In the genomic region with DNA sequence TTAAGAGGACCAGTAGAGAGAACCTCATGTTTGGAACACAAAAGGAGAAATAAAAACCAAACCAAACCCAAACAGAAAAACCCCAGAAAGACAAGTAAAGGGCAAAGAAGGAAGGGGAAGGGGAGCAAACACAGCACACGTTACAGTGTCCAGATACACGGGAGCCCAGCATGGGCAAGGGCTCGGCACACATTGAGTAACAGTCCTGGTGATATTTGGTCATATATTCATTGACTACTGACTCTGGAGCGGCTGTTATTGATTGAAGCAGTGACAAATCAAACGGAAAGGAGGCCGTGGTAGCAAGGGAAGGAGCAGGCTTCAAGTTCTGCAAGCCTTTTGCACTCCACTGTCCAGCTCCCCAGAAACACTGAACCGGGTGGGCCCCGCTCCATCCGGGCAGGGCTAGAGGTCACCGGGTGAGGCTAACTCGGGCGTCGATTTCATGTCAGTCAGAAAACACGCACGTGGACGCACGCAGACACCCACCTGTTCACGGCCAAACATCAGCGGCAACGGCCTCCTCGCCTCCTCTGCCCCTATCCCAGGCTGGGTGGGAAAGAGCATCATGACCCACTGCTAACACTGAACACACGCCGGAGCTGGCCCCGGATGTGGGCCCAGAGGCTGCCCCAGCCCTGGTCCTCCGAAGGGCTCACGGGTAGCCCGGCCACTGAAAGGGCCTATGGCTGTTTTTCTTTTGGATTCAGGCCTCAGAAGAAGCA, we compare ENCODE assay signal across 19 cellular contexts. TPM values are rescaled to one million over a fixed set of nuclear protein-coding genes. Genes with fewer than 3 reads are reported as not detected.
DNase-seq lines count a peak whose midpoint lies in the region; ATAC-seq, FAIRE-seq and TF ChIP-seq lines count a peak whose summit lies in the region.
"Had no signal": no experiment of that assay in that cellular context is flagged by ENCODE, and none has a peak within 500 bp of the region (broad histone marks: within the 10 kb centered on the region; RNA-seq: fewer than 3 reads in every experiment).

No MANE protein-coding gene starts in this region.

- CTCF ChIA-PET in endothelial cell of umbilical vein (lab: Charles Lee), result interaction anchor here (1.0 to 2.8 kb wide), 2 partner anchors 10 to 77 kb away, joined by 3 to 9 read pairs; no protein-coding TSS in a partner anchor

- no peaks in the 10 kb centered on the region for H3K9me1 ChIP-seq in endothelial cell of umbilical vein (replicated peaks; ENCODE audit: control insufficient read depth, extremely low read depth, insufficient read depth, low read length)

- ATAC-seq in T-helper 17 cell (no peak), GM21717 (IDR thresholded peaks at IDR 0.05; ENCODE audit: unreplicated experiment) (no peak)
- no peak for ATAC-seq in stimulated activated effector memory CD8-positive, alpha-beta T cell treated with anti-CD3 and anti-CD28 coated beads, Interleukin-12 subunit alpha, Interleukin-12 subunit beta, amount 100 ng/mL, for 72 hours

- no peak for TF ChIP-seq CTCF in endothelial cell of umbilical vein (IDR thresholded peaks at IDR 0.05; ENCODE audit: extremely low read depth in 1 of 2, insufficient read depth in 1 of 2, low read depth in 1 of 2, low read length in 2 of 2)

- POLR2A ChIA-PET in endothelial cell of umbilical vein (lab: Charles Lee), result no interaction called here

- TF ChIP-seq POLR2A in endothelial cell of umbilical vein (IDR thresholded peaks at IDR 0.05; ENCODE audit: low read depth, low read length), result no peak

- peak overlapping the region; percentile 54 for H3K27ac Mint-ChIP-seq in activated T-cell treated with anti-CD3 and anti-CD28 coated beads, Interleukin-2, amount 50 U/mL, for 24 hours
- peak overlapping the region; percentile 43 for H3K27ac Mint-ChIP-seq in T-helper 17 cell
- H3K27ac Mint-ChIP-seq in stimulated activated effector memory CD8-positive, alpha-beta T cell treated with anti-CD3 and anti-CD28 coated beads, Interleukin-12 subunit alpha, Interleukin-12 subunit beta, amount 100 ng/mL, for 72 hours, result peak overlapping the region; percentile 68
- H3K27ac Mint-ChIP-seq: T-helper 1 cell treated with Interleukin-12 subunit alpha and Interleukin-12 subunit beta and Interleukin-4 antibody, amounts not matched to agents 30 μg/mL and 1 μg/mL, for 36 hours had no signal

- H3K9me3 ChIP-seq in T-helper 17 cell (ENCODE audit: control insufficient read depth, low read length, poor library complexity, severe bottlenecking) (no peaks in the 10 kb centered on the region), endothelial cell of umbilical vein (replicated peaks; ENCODE audit: control insufficient read depth, insufficient read depth, low read length) (no peaks in the 10 kb centered on the region)
- H3K9me3 ChIP-seq: right atrium auricular region had no signal

- H2AFZ ChIP-seq in endothelial cell of umbilical vein (ENCODE audit: low read depth, low read length), result no peak overlapping the region

- H3K79me2 ChIP-seq in endothelial cell of umbilical vein (ENCODE audit: control insufficient read depth, insufficient read depth, low read length), result peaks cover 9% of the 10 kb centered on the region

- H3K9ac ChIP-seq in endothelial cell of umbilical vein (replicated peaks; ENCODE audit: extremely low read depth, insufficient read depth, low read length), result no peak overlapping the region

- peaks cover 30% of the 10 kb centered on the region for H3K36me3 Mint-ChIP-seq in activated T-cell treated with anti-CD3 and anti-CD28 coated beads, Interleukin-2, amount 50 U/mL, for 24 hours (ENCODE audit: low read depth)
- H3K36me3 Mint-ChIP-seq in T-helper 17 cell (ENCODE audit: low read depth), result no peaks in the 10 kb centered on the region
- peaks cover 48% of the 10 kb centered on the region for H3K36me3 Mint-ChIP-seq in stimulated activated effector memory CD8-positive, alpha-beta T cell treated with anti-CD3 and anti-CD28 coated beads, Interleukin-12 subunit alpha, Interleukin-12 subunit beta, amount 100 ng/mL, for 72 hours

- peaks cover 0 to 1% of the 10 kb centered on the region in 2 experiments for H3K36me3 ChIP-seq in endothelial cell of umbilical vein (ENCODE audit: control insufficient read depth in 2 of 2, extremely low read depth in 1 of 2, insufficient read depth in 2 of 2, low read length in 2 of 2)
- H3K36me3 ChIP-seq: right atrium auricular region had no signal

- H3K4me2 ChIP-seq in endothelial cell of umbilical vein (ENCODE audit: insufficient read depth, low read length), result no peak overlapping the region

- H3K4me3 Mint-ChIP-seq in activated T-cell treated with anti-CD3 and anti-CD28 coated beads, Interleukin-2, amount 50 U/mL, for 24 hours, result no peak overlapping the region
- H3K4me3 Mint-ChIP-seq in T-helper 17 cell, result no peak overlapping the region
- H3K4me3 Mint-ChIP-seq in stimulated activated effector memory CD8-positive, alpha-beta T cell treated with anti-CD3 and anti-CD28 coated beads, Interleukin-12 subunit alpha, Interleukin-12 subunit beta, amount 100 ng/mL, for 72 hours, result no peak overlapping the region
- H3K4me3 Mint-ChIP-seq: T-helper 1 cell treated with Interleukin-12 subunit alpha and Interleukin-12 subunit beta and Interleukin-4 antibody, amounts not matched to agents 30 μg/mL and 1 μg/mL, for 36 hours had no signal

- H3K27ac ChIP-seq in endothelial cell of umbilical vein (ENCODE audit: insufficient read depth, low read depth, low read length), result no peak overlapping the region
- H3K27ac ChIP-seq: right atrium auricular region had no signal

- no peaks in the 10 kb centered on the region for H3K9me3 Mint-ChIP-seq in activated T-cell treated with anti-CD3 and anti-CD28 coated beads, Interleukin-2, amount 50 U/mL, for 24 hours
- no peaks in the 10 kb centered on the region for H3K9me3 Mint-ChIP-seq in stimulated activated effector memory CD8-positive, alpha-beta T cell treated with anti-CD3 and anti-CD28 coated beads, Interleukin-12 subunit alpha, Interleukin-12 subunit beta, amount 100 ng/mL, for 72 hours
- H3K9me3 Mint-ChIP-seq: IgD-negative memory B cell; T-helper 1 cell treated with Interleukin-12 subunit alpha and Interleukin-12 subunit beta and Interleukin-4 antibody, amounts not matched to agents 30 μg/mL and 1 μg/mL, for 36 hours had no signal

- peaks cover 22% of the 10 kb centered on the region for H3K27me3 Mint-ChIP-seq in activated T-cell treated with anti-CD3 and anti-CD28 coated beads, Interleukin-2, amount 50 U/mL, for 24 hours
- H3K27me3 Mint-ChIP-seq in T-helper 17 cell, result no peaks in the 10 kb centered on the region

- H4K20me1 ChIP-seq in endothelial cell of umbilical vein (replicated peaks; ENCODE audit: control insufficient read depth, extremely low read depth, insufficient read depth, low read length), result no peaks in the 10 kb centered on the region

- H3K27me3 ChIP-seq in endothelial cell of umbilical vein (ENCODE audit: control insufficient read depth in 2 of 2, insufficient read depth in 2 of 2, low read length in 2 of 2), result no peaks in the 10 kb centered on the region
- H3K27me3 ChIP-seq: right atrium auricular region had no signal

- no TSS peak for BruUV-seq in endothelial cell of umbilical vein (replicated peaks; lab: Mats Ljungman, UMichigan)

- peaks cover 18% of the 10 kb centered on the region for H3K4me1 ChIP-seq in endothelial cell of umbilical vein (ENCODE audit: control insufficient read depth, extremely low read depth, insufficient read depth, low read length)

- DNase-seq in activated T-cell treated with anti-CD3 and anti-CD28 coated beads, Interleukin-2, amount 50 U/mL, for 24 hours, result no peak
- no peak for DNase-seq in activated T-cell treated with anti-CD3 and anti-CD28 coated beads, Interleukin-2, amount 50 U/mL, for 1 hour
- DNase-seq in T-helper 17 cell, result no peak
- no peak for DNase-seq in endothelial cell of umbilical vein (ENCODE audit: low read depth, low spot score)
- no peak for DNase-seq in stimulated activated effector memory CD8-positive, alpha-beta T cell treated with anti-CD3 and anti-CD28 coated beads, Interleukin-12 subunit alpha, Interleukin-12 subunit beta, amount 100 ng/mL, for 72 hours (ENCODE audit: low spot score in 2 of 2)
- DNase-seq in activated CD4-positive, CD25-positive, alpha-beta regulatory T cell treated with anti-CD3 and anti-CD28 coated beads, Interleukin-2, amount 50 U/mL, for 72 hours, result no peak
- no peak for DNase-seq in middle frontal gyrus (ENCODE audit: extremely low spot score, low spot score)
- DNase-seq: ACHN, amniotic stem cell, EL, mesendoderm, NCI-H2029, NCI-H446 treated with DMSO at 0.1 percent for 48 hours, nucleus accumbens, Right ventricle myocardium superior had no signal

- no peak overlapping the region for H3K4me3 ChIP-seq in endothelial cell of umbilical vein (replicated peaks in 1 of 3; ENCODE audit: insufficient read depth in 1 of 3, low read depth in 1 of 3, low read length in 3 of 3)
- H3K4me3 ChIP-seq: right atrium auricular region had no signal

- peaks cover 15% of the 10 kb centered on the region for H3K4me1 Mint-ChIP-seq in activated T-cell treated with anti-CD3 and anti-CD28 coated beads, Interleukin-2, amount 50 U/mL, for 24 hours (ENCODE audit: low read depth)
- H3K4me1 Mint-ChIP-seq in T-helper 17 cell, result peaks cover 6% of the 10 kb centered on the region
- peaks cover 6% of the 10 kb centered on the region for H3K4me1 Mint-ChIP-seq in stimulated activated effector memory CD8-positive, alpha-beta T cell treated with anti-CD3 and anti-CD28 coated beads, Interleukin-12 subunit alpha, Interleukin-12 subunit beta, amount 100 ng/mL, for 72 hours

- intact Hi-C loops in endothelial cell of umbilical vein (cut with micrococcal nuclease), result no loop called here

- FAIRE-seq in endothelial cell of umbilical vein (lab: Jason Lieb, UNC), result peak; percentile 37

- dilution Hi-C loops in endothelial cell of umbilical vein (cut with MboI; ENCODE audit: extremely low pct_ligation_motif_present, low sequenced_read_pairs), result no loop called here

RNA-seq across cellular contexts. Expression of gene IRAK1, which starts 3.7 kb away (rescaled TPM):
- total RNA-seq in T-helper 17 cell, result 10 to 100 TPM; 75.3 to 92.5 TPM
- total RNA-seq in endothelial cell of umbilical vein, result 136 and 138 TPM in 2 replicates
- polyA plus RNA-seq in endothelial cell of umbilical vein, result 63.6 and 74.7 TPM in 2 replicates
- 61.2 and 72.6 TPM in 2 replicates for polyA plus RNA-seq in endothelial cell of umbilical vein (2011; cell fraction: cytosol; rRNA removed)
- polyA plus RNA-seq in endothelial cell of umbilical vein (2011; cell fraction: nucleus; rRNA removed), result 58.0 and 67.1 TPM in 2 replicates
- 139 and 171 TPM in 2 replicates for polyA plus RNA-seq in endothelial cell of umbilical vein (2012)
- 59.6 and 74.0 TPM in 2 replicates for polyA minus RNA-seq in endothelial cell of umbilical vein
- polyA minus RNA-seq in endothelial cell of umbilical vein (2011; cell fraction: cytosol; rRNA and poly(A)+ RNA removed), result 227 TPM
- 21.2 and 30.2 TPM in 2 replicates for polyA minus RNA-seq in endothelial cell of umbilical vein (2011; cell fraction: nucleus; rRNA and poly(A)+ RNA removed)

RNA-seq across cellular contexts. Expression of gene TMEM187, which starts 50.9 kb away (rescaled TPM):
- total RNA-seq in T-helper 17 cell (1 to 10 TPM; 2.4 to 3.0 TPM), endothelial cell of umbilical vein (2.6 and 4.1 TPM in 2 replicates)
- 15.7 and 19.0 TPM in 2 replicates for polyA plus RNA-seq in endothelial cell of umbilical vein
- polyA plus RNA-seq in endothelial cell of umbilical vein (2011; cell fraction: cytosol; rRNA removed), result 7.7 and 9.0 TPM in 2 replicates
- polyA plus RNA-seq in endothelial cell of umbilical vein (2011; cell fraction: nucleus; rRNA removed), result 3.2 and 3.8 TPM in 2 replicates
- 4.6 and 7.7 TPM in 2 replicates for polyA plus RNA-seq in endothelial cell of umbilical vein (2012)
- polyA minus RNA-seq in endothelial cell of umbilical vein, result 6.6 and 8.6 TPM in 2 replicates
- polyA minus RNA-seq in endothelial cell of umbilical vein (2011; cell fraction: cytosol; rRNA and poly(A)+ RNA removed), result 7.8 TPM
- 1.5 and 2.1 TPM in 2 replicates for polyA minus RNA-seq in endothelial cell of umbilical vein (2011; cell fraction: nucleus; rRNA and poly(A)+ RNA removed)

RNA-seq across cellular contexts. Expression of gene HCFC1, which starts 51.8 kb away (rescaled TPM):
- total RNA-seq in T-helper 17 cell (10 to 100 TPM; 65.7 to 65.8 TPM), endothelial cell of umbilical vein (80.9 and 85.9 TPM in 2 replicates)
- 14.6 and 15.9 TPM in 2 replicates for polyA plus RNA-seq in endothelial cell of umbilical vein
- polyA plus RNA-seq in endothelial cell of umbilical vein (2011; cell fraction: cytosol; rRNA removed), result 18.6 and 20.1 TPM in 2 replicates
- polyA plus RNA-seq in endothelial cell of umbilical vein (2011; cell fraction: nucleus; rRNA removed), result 41.9 and 48.6 TPM in 2 replicates
- 29.3 and 31.0 TPM in 2 replicates for polyA plus RNA-seq in endothelial cell of umbilical vein (2012)
- 19.1 and 19.8 TPM in 2 replicates for polyA minus RNA-seq in endothelial cell of umbilical vein
- polyA minus RNA-seq in endothelial cell of umbilical vein (2011; cell fraction: cytosol; rRNA and poly(A)+ RNA removed), result 33.4 TPM
- 23.1 and 34.0 TPM in 2 replicates for polyA minus RNA-seq in endothelial cell of umbilical vein (2011; cell fraction: nucleus; rRNA and poly(A)+ RNA removed)
